In the genomic region with DNA sequence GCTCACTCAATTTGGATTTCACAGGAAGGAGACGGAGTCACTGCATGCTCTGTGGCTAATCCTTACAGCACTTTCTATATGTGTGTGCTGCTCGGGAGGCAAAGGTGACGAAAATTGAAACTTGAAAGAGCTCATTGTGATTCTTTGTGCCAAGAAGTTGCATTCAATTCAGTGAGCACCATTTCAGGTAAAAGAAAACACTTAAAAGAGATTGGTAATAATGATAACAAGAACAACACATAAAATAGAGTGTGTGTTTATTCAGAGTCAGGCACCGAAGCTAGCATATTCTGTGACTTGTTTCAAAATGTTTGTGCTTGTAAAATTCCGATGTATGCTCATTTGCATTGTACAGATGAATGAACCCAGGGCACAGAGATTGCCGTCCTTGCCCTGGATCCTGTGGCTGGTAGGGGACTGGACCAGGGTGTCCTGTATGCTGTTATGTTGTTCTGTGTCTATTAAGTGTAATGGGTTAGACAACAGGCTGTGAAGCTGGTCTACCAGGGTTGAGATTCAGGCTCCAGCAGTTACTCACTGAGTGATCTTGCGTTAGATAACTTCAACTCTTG, we compare ENCODE assay signal across 9 cellular contexts.
A peak's percentile ranks its signal among the peaks of the same experiment; 100 is the strongest.
DNase-seq lines count a peak whose midpoint lies in the region; ATAC-seq and TF ChIP-seq lines count a peak whose summit lies in the region.
"Had no signal": no experiment of that assay in that cellular context is flagged by ENCODE, and none has a peak within 500 bp of the region (broad histone marks: within the 10 kb centered on the region; RNA-seq: fewer than 3 reads in every experiment).

No MANE protein-coding gene starts in this region.

- TF ChIP-seq CTCF in GM10266 (IDR thresholded peaks at IDR 0.05; ENCODE audit: control insufficient read depth, insufficient read depth, low read depth, missing control alignments) (no peak), OCI-LY3 (IDR thresholded peaks at IDR 0.05; ENCODE audit: low read depth, low read length) (no peak), psoas muscle (IDR thresholded peaks at IDR 0.05) (no peak)

- DNase-seq in GM10266 (ENCODE audit: extremely low spot score) (peak; percentile 39), nucleus accumbens (lab: John Stamatoyannopoulos, UW) (no peak), OCI-M1 (lab: John Stamatoyannopoulos, UW) (no peak), psoas muscle (no peak), SKM-1 (lab: John Stamatoyannopoulos, UW; ENCODE audit: unreplicated experiment) (no peak)
- DNase-seq: foreskin keratinocyte had no signal

- H3K27ac ChIP-seq in OCI-LY3 (ENCODE audit: low read length) (no peak overlapping the region), psoas muscle (no peak overlapping the region)
- H3K27ac ChIP-seq: foreskin keratinocyte had no signal

- H3K36me3 ChIP-seq in OCI-LY3 (replicated peaks; ENCODE audit: low read depth, low read length) (no peaks in the 10 kb centered on the region), psoas muscle (ENCODE audit: insufficient read depth in 1 of 2, low read depth in 1 of 2) (no peaks in the 10 kb centered on the region)

- H2AFZ ChIP-seq in OCI-LY3 (ENCODE audit: low read depth, low read length): no peak overlapping the region

- peak overlapping the region; percentile 60 for H3K4me2 ChIP-seq in OCI-LY3 (ENCODE audit: low read length)

- H3K9me3 ChIP-seq in OCI-LY3 (ENCODE audit: insufficient read depth, low read length): 0 out of 2 replicates have a peak, but pooled peaks cover 3% of the 10 kb centered on the region
- no peaks in the 10 kb centered on the region for H3K9me3 ChIP-seq in psoas muscle

- H3K4me1 ChIP-seq in OCI-LY3 (ENCODE audit: low read length) (peaks cover 28% of the 10 kb centered on the region), psoas muscle (no peaks in the 10 kb centered on the region)

- H3K9ac ChIP-seq in OCI-LY3 (ENCODE audit: low read length): no peak overlapping the region

- H3K27me3 ChIP-seq in OCI-LY3 (ENCODE audit: low read depth, low read length) (peaks cover 76% of the 10 kb centered on the region), psoas muscle (ENCODE audit: insufficient read depth in 3 of 3, low read length in 2 of 3) (no peaks in the 10 kb centered on the region)

- peaks cover 10% of the 10 kb centered on the region; the same call in 1 of the 2 replicates for H4K20me1 ChIP-seq in OCI-LY3 (ENCODE audit: insufficient read depth, low read length)

- ATAC-seq in GM19023 (IDR thresholded peaks at IDR 0.05; ENCODE audit: unreplicated experiment) (peak; percentile 81), HG02840 (IDR thresholded peaks at IDR 0.05; ENCODE audit: low FRiP score, unreplicated experiment) (peak; percentile 86), psoas muscle (no peak)

- intact Hi-C loops in psoas muscle (cut with DNase I): no loop called here

- no peaks in the 10 kb centered on the region for H3K79me2 ChIP-seq in OCI-LY3 (ENCODE audit: low read length)

- WGBS in psoas muscle, 3 donors: 65 to 69% (median 67%) methylated on average over 7 of the region's 7 CpGs

- peak overlapping the region; percentile 40 for H3K4me3 ChIP-seq in OCI-LY3 (ENCODE audit: low read length)
- no peak overlapping the region for H3K4me3 ChIP-seq in psoas muscle

Comparison
In these comparisons a context has a peak if more than half of its experiments do, and no peak if none do; other contexts are left out.
1. ATAC-seq: peak in GM19023 (single experiment) and HG02840 (single experiment); none in psoas muscle (0 of 4).